8 cellular contexts compared by ENCODE assay signal in the genomic region with DNA sequence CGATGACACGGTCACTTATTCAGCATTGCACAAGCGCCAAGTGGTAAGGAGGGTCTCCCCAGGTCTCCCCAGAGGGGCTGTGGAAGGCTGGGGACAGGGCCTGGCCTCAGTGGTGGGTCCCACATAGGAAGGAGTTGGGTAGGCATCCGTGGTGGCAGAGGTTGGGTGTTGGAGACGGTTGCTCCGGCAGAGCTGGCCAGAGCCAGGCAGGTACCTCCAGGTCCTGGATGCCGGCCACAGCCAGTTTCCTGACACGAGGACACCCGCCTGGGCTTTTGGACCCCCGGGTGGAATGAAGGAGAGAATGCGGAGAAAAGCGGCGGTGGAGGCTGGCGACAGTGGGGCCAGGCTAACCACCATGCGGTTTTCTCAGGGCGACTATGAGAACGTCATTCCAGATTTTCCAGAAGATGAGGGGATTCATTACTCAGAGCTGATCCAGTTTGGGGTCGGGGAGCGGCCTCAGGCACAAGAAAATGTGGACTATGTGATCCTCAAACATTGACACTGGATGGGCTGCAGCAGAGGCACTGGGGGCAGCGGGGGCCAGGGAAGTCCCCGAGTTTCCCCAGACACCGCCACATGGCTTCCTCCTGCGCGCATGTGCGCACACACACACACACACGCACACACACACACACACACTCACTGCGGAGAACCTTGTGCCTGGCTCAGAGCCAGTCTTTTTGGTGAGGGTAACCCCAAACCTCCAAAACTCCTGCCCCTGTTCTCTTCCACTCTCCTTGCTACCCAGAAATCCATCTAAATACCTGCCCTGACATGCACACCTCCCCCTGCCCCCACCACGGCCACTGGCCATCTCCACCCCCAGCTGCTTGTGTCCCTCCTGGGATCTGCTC. TPM values are rescaled to one million over a fixed set of nuclear protein-coding genes. Genes with fewer than 3 reads are reported as not detected.
DNase-seq lines count a peak whose midpoint lies in the region; ATAC-seq and TF ChIP-seq lines count a peak whose summit lies in the region.

No MANE protein-coding gene starts in this region.

- no peak overlapping the region for H3K27ac ChIP-seq in GM23338 (ENCODE audit: low read depth)

- no peaks in the 10 kb centered on the region for H3K9me3 Mint-ChIP-seq in activated CD4-positive, alpha-beta T cell treated with anti-CD3 and anti-CD28 coated beads for 36 hours (ENCODE audit: low read depth)
- H3K9me3 Mint-ChIP-seq in GM23338: no peaks in the 10 kb centered on the region

- ATAC-seq in activated CD4-positive, alpha-beta T cell treated with anti-CD3 and anti-CD28 coated beads for 36 hours: peak; percentile 41
- no peak for ATAC-seq in GM23338

- H3K4me3 Mint-ChIP-seq in activated CD4-positive, alpha-beta T cell treated with anti-CD3 and anti-CD28 coated beads for 36 hours: peak overlapping the region; percentile 67
- no peak overlapping the region for H3K4me3 Mint-ChIP-seq in GM23338

- TF ChIP-seq CTCF in GM23338 (conservative IDR thresholded peaks at IDR 0.05; ENCODE audit: low read depth in 2 of 2): no peak

- POLR2A ChIA-PET in activated CD4-positive, alpha-beta T cell treated with anti-CD3 and anti-CD28 coated beads for 36 hours (lab: Charles Lee): interaction anchor here (0.8 kb wide), 1 partner anchor 117 kb away, joined by 4 read pairs; no protein-coding TSS in a partner anchor

- H3K27me3 ChIP-seq in GM23338 (ENCODE audit: insufficient read depth): no peaks in the 10 kb centered on the region

- H2AFZ ChIP-seq in GM23338: no peak overlapping the region; the same call in 1 of the 2 replicates

- CTCF ChIA-PET in activated CD4-positive, alpha-beta T cell treated with anti-CD3 and anti-CD28 coated beads for 36 hours (lab: Charles Lee): interaction anchor here (0.6 to 1.9 kb wide), 3 partner anchors 12 to 398 kb away, joined by 3 to 6 read pairs (median 3); a partner anchor contains a TSS

- peaks cover 3% of the 10 kb centered on the region for H3K27me3 Mint-ChIP-seq in activated CD4-positive, alpha-beta T cell treated with anti-CD3 and anti-CD28 coated beads for 36 hours
- peaks cover 20% of the 10 kb centered on the region for H3K27me3 Mint-ChIP-seq in GM23338 (ENCODE audit: insufficient read depth, low read depth, poor library complexity)

- no peaks in the 10 kb centered on the region for H3F3A ChIP-seq in GM23338 (replicated peaks; ENCODE audit: low read depth)

- H3K4me2 ChIP-seq in GM23338: no peak overlapping the region

- no peaks in the 10 kb centered on the region for H3K36me3 Mint-ChIP-seq in activated CD4-positive, alpha-beta T cell treated with anti-CD3 and anti-CD28 coated beads for 36 hours (ENCODE audit: low read depth)
- no peaks in the 10 kb centered on the region for H3K36me3 Mint-ChIP-seq in GM23338 (ENCODE audit: low read depth)

- H3K4me1 ChIP-seq in GM23338 (ENCODE audit: insufficient read depth): no peaks in the 10 kb centered on the region

- intact Hi-C loops in activated CD4-positive, alpha-beta T cell treated with anti-CD3 and anti-CD28 coated beads for 36 hours (cut with DNase I, micrococcal nuclease): loop anchor here (1.0 to 5.0 kb wide), 10 partner anchors 59 to 365 kb away; a partner anchor contains a TSS

- no peaks in the 10 kb centered on the region for H3K36me3 ChIP-seq in GM23338 (ENCODE audit: insufficient read depth)

- H3K4me1 Mint-ChIP-seq in activated CD4-positive, alpha-beta T cell treated with anti-CD3 and anti-CD28 coated beads for 36 hours: peaks cover 36% of the 10 kb centered on the region
- peaks cover 11% of the 10 kb centered on the region; the same call in 2 of the 3 replicates for H3K4me1 Mint-ChIP-seq in GM23338

- H3K79me2 ChIP-seq in GM23338 (replicated peaks; ENCODE audit: insufficient read depth): no peaks in the 10 kb centered on the region

- no peak overlapping the region for H3K4me3 ChIP-seq in GM23338

- no peaks in the 10 kb centered on the region for H3K9me2 ChIP-seq in GM23338 (ENCODE audit: insufficient read depth)

- no peaks in the 10 kb centered on the region for H4K20me1 ChIP-seq in GM23338 (replicated peaks; ENCODE audit: insufficient read depth)

- DNase-seq in GM19240 (ENCODE audit: insufficient read length, low spot score) (peak; percentile 57), GM23338 (ENCODE audit: low spot score) (no peak), foreskin melanocyte (no peak), AG20443 (ENCODE audit: low spot score) (no peak), NOMO-1 treated with DMSO at 0.1 percent for 48 hours (lab: John Stamatoyannopoulos, UW; ENCODE audit: unreplicated experiment) (no peak)
- DNase-seq in activated CD4-positive, alpha-beta T cell treated with anti-CD3 and anti-CD28 coated beads for 36 hours: peak; percentile 89
- peak; percentile 46 for DNase-seq in effector CD8-positive, alpha-beta T cell (lab: John Stamatoyannopoulos, UW)
- DNase-seq in stimulated activated CD8-positive, alpha-beta memory T cell treated with anti-CD3 and anti-CD28 coated beads, Interleukin-15, amount 100 ng/mL, for 1 hour (ENCODE audit: low read depth): peak; percentile 48

- peak overlapping the region; percentile 99 for H3K27ac Mint-ChIP-seq in activated CD4-positive, alpha-beta T cell treated with anti-CD3 and anti-CD28 coated beads for 36 hours
- no peak overlapping the region for H3K27ac Mint-ChIP-seq in GM23338

TF ChIP-seq in GM23338, 12 proteins besides CTCF, POLR2A, EP300 and RAD21 (continues in another document):
- TF ChIP-seq NANOG (IDR thresholded peaks at IDR 0.05; ENCODE audit: borderline replicate concordance) (no peak), STAT1 (IDR thresholded peaks at IDR 0.05; ENCODE audit: unreplicated experiment) (no peak), ZNF331 (CRISPR knock-in tag; IDR thresholded peaks at IDR 0.05; ENCODE audit: low read depth) (no peak), JUNB (IDR thresholded peaks at IDR 0.05; ENCODE audit: unreplicated experiment) (no peak), POLR2AphosphoS5 (IDR thresholded peaks at IDR 0.05; ENCODE audit: low read depth) (no peak), ZNF114 (CRISPR knock-in tag; IDR thresholded peaks at IDR 0.05) (no peak), CREB1 (CRISPR knock-in tag; IDR thresholded peaks at IDR 0.05; ENCODE audit: low read depth) (no peak), EZH2 (IDR thresholded peaks at IDR 0.05; ENCODE audit: low read depth, unreplicated experiment) (no peak)
- TF ChIP-seq, protein P1, sequence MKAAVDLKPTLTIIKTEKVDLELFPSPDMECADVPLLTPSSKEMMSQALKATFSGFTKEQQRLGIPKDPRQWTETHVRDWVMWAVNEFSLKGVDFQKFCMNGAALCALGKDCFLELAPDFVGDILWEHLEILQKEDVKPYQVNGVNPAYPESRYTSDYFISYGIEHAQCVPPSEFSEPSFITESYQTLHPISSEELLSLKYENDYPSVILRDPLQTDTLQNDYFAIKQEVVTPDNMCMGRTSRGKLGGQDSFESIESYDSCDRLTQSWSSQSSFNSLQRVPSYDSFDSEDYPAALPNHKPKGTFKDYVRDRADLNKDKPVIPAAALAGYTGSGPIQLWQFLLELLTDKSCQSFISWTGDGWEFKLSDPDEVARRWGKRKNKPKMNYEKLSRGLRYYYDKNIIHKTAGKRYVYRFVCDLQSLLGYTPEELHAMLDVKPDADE (IDR thresholded peaks at IDR 0.05): no peak
- TF ChIP-seq, protein P2, sequence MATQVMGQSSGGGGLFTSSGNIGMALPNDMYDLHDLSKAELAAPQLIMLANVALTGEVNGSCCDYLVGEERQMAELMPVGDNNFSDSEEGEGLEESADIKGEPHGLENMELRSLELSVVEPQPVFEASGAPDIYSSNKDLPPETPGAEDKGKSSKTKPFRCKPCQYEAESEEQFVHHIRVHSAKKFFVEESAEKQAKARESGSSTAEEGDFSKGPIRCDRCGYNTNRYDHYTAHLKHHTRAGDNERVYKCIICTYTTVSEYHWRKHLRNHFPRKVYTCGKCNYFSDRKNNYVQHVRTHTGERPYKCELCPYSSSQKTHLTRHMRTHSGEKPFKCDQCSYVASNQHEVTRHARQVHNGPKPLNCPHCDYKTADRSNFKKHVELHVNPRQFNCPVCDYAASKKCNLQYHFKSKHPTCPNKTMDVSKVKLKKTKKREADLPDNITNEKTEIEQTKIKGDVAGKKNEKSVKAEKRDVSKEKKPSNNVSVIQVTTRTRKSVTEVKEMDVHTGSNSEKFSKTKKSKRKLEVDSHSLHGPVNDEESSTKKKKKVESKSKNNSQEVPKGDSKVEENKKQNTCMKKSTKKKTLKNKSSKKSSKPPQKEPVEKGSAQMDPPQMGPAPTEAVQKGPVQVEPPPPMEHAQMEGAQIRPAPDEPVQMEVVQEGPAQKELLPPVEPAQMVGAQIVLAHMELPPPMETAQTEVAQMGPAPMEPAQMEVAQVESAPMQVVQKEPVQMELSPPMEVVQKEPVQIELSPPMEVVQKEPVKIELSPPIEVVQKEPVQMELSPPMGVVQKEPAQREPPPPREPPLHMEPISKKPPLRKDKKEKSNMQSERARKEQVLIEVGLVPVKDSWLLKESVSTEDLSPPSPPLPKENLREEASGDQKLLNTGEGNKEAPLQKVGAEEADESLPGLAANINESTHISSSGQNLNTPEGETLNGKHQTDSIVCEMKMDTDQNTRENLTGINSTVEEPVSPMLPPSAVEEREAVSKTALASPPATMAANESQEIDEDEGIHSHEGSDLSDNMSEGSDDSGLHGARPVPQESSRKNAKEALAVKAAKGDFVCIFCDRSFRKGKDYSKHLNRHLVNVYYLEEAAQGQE (IDR thresholded peaks at IDR 0.05; ENCODE audit: unreplicated experiment): no peak

RNA-seq across cellular contexts. Expression of a gene that starts 1.3 kb away (rescaled TPM):
- total RNA-seq in activated CD4-positive, alpha-beta T cell treated with anti-CD3 and anti-CD28 coated beads for 36 hours: under 1 TPM; 0.23 to 0.35 TPM
- total RNA-seq in GM23338 (2014; rRNA removed; shearing (Covaris generic)): not detected in 2 replicates
- not detected in 2 replicates for polyA plus RNA-seq in GM23338 (2016; fragmentation: Nextera tagmentation; extraction: Ambion mirVana)

RNA-seq across cellular contexts. Expression of a gene that starts 11.8 kb away (rescaled TPM):
- total RNA-seq in activated CD4-positive, alpha-beta T cell treated with anti-CD3 and anti-CD28 coated beads for 36 hours: 1 to 10 TPM; 2.4 to 3.1 TPM
- 0.35 TPM in 1 of 2 replicates, not detected in the other for total RNA-seq in GM23338 (2014; rRNA removed; shearing (Covaris generic))
- polyA plus RNA-seq in GM23338 (2016; fragmentation: Nextera tagmentation; extraction: Ambion mirVana): not detected in 2 replicates

RNA-seq across cellular contexts. Expression of a gene that starts 17.4 kb away (rescaled TPM):
- total RNA-seq in activated CD4-positive, alpha-beta T cell treated with anti-CD3 and anti-CD28 coated beads for 36 hours: 1 to 10 TPM; 3.5 to 4.1 TPM
- 0.10 and 0.12 TPM in 2 replicates for total RNA-seq in GM23338 (2014; rRNA removed; shearing (Covaris generic))
- polyA plus RNA-seq in GM23338 (2016; fragmentation: Nextera tagmentation; extraction: Ambion mirVana): 0.32 and 0.66 TPM in 2 replicates

RNA-seq across cellular contexts. Expression of a gene that starts 24.4 kb away (rescaled TPM):
- total RNA-seq in activated CD4-positive, alpha-beta T cell treated with anti-CD3 and anti-CD28 coated beads for 36 hours: 1 to 10 TPM in 1 of 2 experiments, under 1 TPM in 1; 0.54 to 1.1 TPM
- total RNA-seq in GM23338 (2014; rRNA removed; shearing (Covaris generic)): not detected in 2 replicates
- polyA plus RNA-seq in GM23338 (2016; fragmentation: Nextera tagmentation; extraction: Ambion mirVana): not detected in 2 replicates

RNA-seq across cellular contexts. Expression of a gene that starts 54.5 kb away (rescaled TPM):
- under 1 TPM; 0.19 to 0.34 TPM for total RNA-seq in activated CD4-positive, alpha-beta T cell treated with anti-CD3 and anti-CD28 coated beads for 36 hours
- total RNA-seq in GM23338 (2014; rRNA removed; shearing (Covaris generic)): 1.3 and 1.8 TPM in 2 replicates
- 0.61 and 0.85 TPM in 2 replicates for polyA plus RNA-seq in GM23338 (2016; fragmentation: Nextera tagmentation; extraction: Ambion mirVana)

Comparison
In these comparisons a context has a peak if more than half of its experiments do, and no peak if none do; other contexts are left out.
1. DNase-seq: peak in GM19240 (single experiment), activated CD4-positive, alpha-beta T cell treated with anti-CD3 and anti-CD28 coated beads for 36 hours (single experiment), effector CD8-positive, alpha-beta T cell (single experiment) and stimulated activated CD8-positive, alpha-beta memory T cell treated with anti-CD3 and anti-CD28 coated beads, Interleukin-15, amount 100 ng/mL, for 1 hour (single experiment); none in GM23338 (single experiment), foreskin melanocyte (single experiment), AG20443 (single experiment) and NOMO-1 treated with DMSO at 0.1 percent for 48 hours (single experiment).